In the genomic region with DNA sequence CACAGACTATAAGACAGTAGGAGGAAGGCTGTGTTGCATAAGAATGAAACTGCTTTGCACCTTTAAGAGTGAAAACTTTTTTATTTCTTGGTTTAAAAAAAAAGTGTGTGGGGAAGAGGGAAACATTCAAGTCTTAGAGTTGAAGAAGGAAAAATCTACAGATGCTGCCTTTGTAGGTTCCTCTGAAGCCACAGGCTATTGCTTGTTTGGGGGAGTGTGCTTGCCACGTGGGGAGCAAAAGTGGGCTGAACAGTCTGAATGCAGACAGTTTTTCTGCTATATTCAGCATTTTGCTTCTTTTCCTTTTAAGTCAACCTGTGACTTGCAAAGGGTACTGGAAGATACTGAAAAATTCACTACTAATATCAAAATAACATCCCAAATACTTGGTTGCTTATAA, we compare ENCODE assay signal across 1 cellular context.
TF ChIP-seq lines count a peak whose summit lies in the region.

No MANE protein-coding gene starts in this region.

TF ChIP-seq in GM23338, 12 proteins besides CTCF, POLR2A, EP300 and RAD21 (continued from another document):
- TF ChIP-seq, protein P1, sequence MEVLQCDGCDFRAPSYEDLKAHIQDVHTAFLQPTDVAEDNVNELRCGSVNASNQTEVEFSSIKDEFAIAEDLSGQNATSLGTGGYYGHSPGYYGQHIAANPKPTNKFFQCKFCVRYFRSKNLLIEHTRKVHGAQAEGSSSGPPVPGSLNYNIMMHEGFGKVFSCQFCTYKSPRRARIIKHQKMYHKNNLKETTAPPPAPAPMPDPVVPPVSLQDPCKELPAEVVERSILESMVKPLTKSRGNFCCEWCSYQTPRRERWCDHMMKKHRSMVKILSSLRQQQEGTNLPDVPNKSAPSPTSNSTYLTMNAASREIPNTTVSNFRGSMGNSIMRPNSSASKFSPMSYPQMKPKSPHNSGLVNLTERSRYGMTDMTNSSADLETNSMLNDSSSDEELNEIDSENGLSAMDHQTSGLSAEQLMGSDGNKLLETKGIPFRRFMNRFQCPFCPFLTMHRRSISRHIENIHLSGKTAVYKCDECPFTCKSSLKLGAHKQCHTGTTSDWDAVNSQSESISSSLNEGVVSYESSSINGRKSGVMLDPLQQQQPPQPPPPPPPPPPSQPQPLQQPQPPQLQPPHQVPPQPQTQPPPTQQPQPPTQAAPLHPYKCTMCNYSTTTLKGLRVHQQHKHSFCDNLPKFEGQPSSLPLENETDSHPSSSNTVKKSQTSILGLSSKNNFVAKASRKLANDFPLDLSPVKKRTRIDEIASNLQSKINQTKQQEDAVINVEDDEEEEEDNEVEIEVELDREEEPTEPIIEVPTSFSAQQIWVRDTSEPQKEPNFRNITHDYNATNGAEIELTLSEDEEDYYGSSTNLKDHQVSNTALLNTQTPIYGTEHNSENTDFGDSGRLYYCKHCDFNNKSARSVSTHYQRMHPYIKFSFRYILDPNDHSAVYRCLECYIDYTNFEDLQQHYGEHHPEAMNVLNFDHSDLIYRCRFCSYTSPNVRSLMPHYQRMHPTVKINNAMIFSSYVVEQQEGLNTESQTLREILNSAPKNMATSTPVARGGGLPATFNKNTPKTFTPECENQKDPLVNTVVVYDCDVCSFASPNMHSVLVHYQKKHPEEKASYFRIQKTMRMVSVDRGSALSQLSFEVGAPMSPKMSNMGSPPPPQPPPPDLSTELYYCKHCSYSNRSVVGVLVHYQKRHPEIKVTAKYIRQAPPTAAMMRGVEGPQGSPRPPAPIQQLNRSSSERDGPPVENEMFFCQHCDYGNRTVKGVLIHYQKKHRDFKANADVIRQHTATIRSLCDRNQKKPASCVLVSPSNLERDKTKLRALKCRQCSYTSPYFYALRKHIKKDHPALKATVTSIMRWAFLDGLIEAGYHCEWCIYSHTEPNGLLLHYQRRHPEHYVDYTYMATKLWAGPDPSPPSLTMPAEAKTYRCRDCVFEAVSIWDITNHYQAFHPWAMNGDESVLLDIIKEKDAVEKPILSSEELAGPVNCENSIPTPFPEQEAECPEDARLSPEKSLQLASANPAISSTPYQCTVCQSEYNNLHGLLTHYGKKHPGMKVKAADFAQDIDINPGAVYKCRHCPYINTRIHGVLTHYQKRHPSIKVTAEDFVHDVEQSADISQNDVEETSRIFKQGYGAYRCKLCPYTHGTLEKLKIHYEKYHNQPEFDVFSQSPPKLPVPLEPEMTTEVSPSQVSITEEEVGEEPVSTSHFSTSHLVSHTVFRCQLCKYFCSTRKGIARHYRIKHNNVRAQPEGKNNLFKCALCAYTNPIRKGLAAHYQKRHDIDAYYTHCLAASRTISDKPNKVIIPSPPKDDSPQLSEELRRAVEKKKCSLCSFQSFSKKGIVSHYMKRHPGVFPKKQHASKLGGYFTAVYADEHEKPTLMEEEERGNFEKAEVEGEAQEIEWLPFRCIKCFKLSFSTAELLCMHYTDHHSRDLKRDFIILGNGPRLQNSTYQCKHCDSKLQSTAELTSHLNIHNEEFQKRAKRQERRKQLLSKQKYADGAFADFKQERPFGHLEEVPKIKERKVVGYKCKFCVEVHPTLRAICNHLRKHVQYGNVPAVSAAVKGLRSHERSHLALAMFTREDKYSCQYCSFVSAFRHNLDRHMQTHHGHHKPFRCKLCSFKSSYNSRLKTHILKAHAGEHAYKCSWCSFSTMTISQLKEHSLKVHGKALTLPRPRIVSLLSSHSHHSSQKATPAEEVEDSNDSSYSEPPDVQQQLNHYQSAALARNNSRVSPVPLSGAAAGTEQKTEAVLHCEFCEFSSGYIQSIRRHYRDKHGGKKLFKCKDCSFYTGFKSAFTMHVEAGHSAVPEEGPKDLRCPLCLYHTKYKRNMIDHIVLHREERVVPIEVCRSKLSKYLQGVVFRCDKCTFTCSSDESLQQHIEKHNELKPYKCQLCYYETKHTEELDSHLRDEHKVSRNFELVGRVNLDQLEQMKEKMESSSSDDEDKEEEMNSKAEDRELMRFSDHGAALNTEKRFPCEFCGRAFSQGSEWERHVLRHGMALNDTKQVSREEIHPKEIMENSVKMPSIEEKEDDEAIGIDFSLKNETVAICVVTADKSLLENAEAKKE (CRISPR knock-in tag; IDR thresholded peaks at IDR 0.05), result no peak
- no peak for TF ChIP-seq ZNF331 (CRISPR knock-in tag; IDR thresholded peaks at IDR 0.05; ENCODE audit: low read depth)
- no peak for TF ChIP-seq STAT1 (IDR thresholded peaks at IDR 0.05; ENCODE audit: unreplicated experiment)
- no peak for TF ChIP-seq POLR2AphosphoS5 (IDR thresholded peaks at IDR 0.05; ENCODE audit: low read depth)
- no peak for TF ChIP-seq ZNF114 (CRISPR knock-in tag; IDR thresholded peaks at IDR 0.05)
- TF ChIP-seq JUNB (IDR thresholded peaks at IDR 0.05; ENCODE audit: unreplicated experiment), result no peak
